Comparison of ENCODE assay signal across 8 cellular contexts in the genomic region with DNA sequence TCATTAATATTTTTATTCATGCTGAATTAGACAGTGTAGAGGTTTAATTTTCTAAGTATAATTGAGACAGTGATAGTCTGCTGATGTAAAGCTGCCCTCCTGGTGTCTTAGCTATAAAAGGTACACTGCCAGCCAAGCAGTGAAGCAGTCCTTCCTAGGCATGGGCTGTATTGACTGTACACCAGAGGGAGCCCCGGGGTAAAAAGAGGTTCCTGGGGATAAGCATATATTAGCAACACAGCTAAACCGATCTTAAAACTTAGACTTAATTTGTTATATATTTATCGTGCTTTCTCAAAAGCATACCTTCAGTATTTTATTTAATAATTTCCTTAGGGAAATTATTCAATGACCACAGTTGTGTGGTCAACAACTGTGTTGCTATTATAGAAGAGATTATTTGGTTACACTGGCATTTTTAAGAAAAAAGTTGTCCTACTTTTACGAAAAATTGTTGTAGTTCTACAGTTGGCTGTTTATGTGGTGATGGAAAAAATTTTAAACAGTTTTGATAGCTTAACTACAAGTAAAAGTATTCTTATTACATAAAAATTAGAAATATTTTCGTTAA.
DNase-seq lines count a peak whose midpoint lies in the region; ATAC-seq lines count a peak whose summit lies in the region.

No MANE protein-coding gene starts in this region.

- no peak overlapping the region for H3K4me3 ChIP-seq in right cardiac atrium (ENCODE audit: low read length)
- H3K4me3 ChIP-seq in neuronal stem cell (ENCODE audit: low read length in 2 of 2), result no peak overlapping the region

- H3K18ac ChIP-seq in neuronal stem cell (ENCODE audit: low read length), result no peak overlapping the region

- DNase-seq in COLO668 (lab: John Stamatoyannopoulos, UW; ENCODE audit: unreplicated experiment), result peak; percentile 13
- peak; percentile 48 for DNase-seq in LHCN-M2 (ENCODE audit: low read depth)
- peak; percentile 19 to 20 for DNase-seq in activated CD4-positive, alpha-beta T cell treated with anti-CD3 and anti-CD28 coated beads, Interleukin-2, amount 50 U/mL, for 4 hours
- DNase-seq in right cardiac atrium, result no peak
- DNase-seq in stimulated activated CD8-positive, alpha-beta memory T cell treated with anti-CD3 and anti-CD28 coated beads, Interleukin-4, amount 100 ng/mL, for 48 hours, result no peak
- no peak for DNase-seq in neuronal stem cell (ENCODE audit: low spot score)
- no peak for DNase-seq in activated T-cell treated with anti-CD3 and anti-CD28 coated beads, Interleukin-2, amount 50 U/mL, for 48 hours

- H3K23ac ChIP-seq in neuronal stem cell (ENCODE audit: low read depth, low read length, poor library complexity), result no peak overlapping the region

- no peak overlapping the region for H2BK5ac ChIP-seq in neuronal stem cell (ENCODE audit: low read length)

- H3K9me3 ChIP-seq in right cardiac atrium (ENCODE audit: control insufficient read depth, low read length) (no peaks in the 10 kb centered on the region), neuronal stem cell (replicated peaks in 1 of 2; ENCODE audit: control insufficient read depth in 2 of 2, insufficient read depth in 1 of 2, low read depth in 1 of 2, low read length in 2 of 2) (no peaks in the 10 kb centered on the region)

- H3K4ac ChIP-seq in neuronal stem cell (ENCODE audit: low read length), result no peak overlapping the region

- H2BK12ac ChIP-seq in neuronal stem cell (ENCODE audit: low read length), result no peak overlapping the region

- WGBS in right cardiac atrium, result 95% methylated on average over 5 of the region's 5 CpGs
- WGBS in neuronal stem cell (ENCODE audit: extremely low coverage in 2 of 2, insufficient read length in 2 of 2, insufficient replicate concordance in 1 of 2), 2 donors, result no CpG with 5 or more reads among the region's 5 CpGs

- no peak overlapping the region for H4K91ac ChIP-seq in neuronal stem cell (ENCODE audit: low read depth, low read length, poor library complexity)

- H3K27me3 ChIP-seq in right cardiac atrium (ENCODE audit: control insufficient read depth, insufficient read depth), result no peaks in the 10 kb centered on the region
- no peaks in the 10 kb centered on the region for H3K27me3 ChIP-seq in neuronal stem cell (ENCODE audit: control insufficient read depth in 3 of 3, insufficient read depth in 3 of 3, low read depth in 1 of 3, low read length in 3 of 3)

- H4K8ac ChIP-seq in neuronal stem cell (ENCODE audit: low read depth, low read length), result no peak overlapping the region

- H3K14ac ChIP-seq in neuronal stem cell (ENCODE audit: low read length), result no peak overlapping the region

- intact Hi-C loops in right cardiac atrium (cut with DNase I), result no loop called here

- no peak overlapping the region for H3K9ac ChIP-seq in neuronal stem cell (ENCODE audit: low read depth, low read length, poor library complexity)

- no peaks in the 10 kb centered on the region for H3K4me1 ChIP-seq in right cardiac atrium (ENCODE audit: control insufficient read depth, insufficient read depth, low read length)
- H3K4me1 ChIP-seq in neuronal stem cell (ENCODE audit: control insufficient read depth in 2 of 2, insufficient read depth in 1 of 2, low read depth in 1 of 2, low read length in 2 of 2), result peaks cover 12 to 26% of the 10 kb centered on the region in 2 donors

- H3K27ac ChIP-seq in right cardiac atrium (ENCODE audit: low read length), result no peak overlapping the region
- no peak overlapping the region for H3K27ac ChIP-seq in neuronal stem cell (replicated peaks; ENCODE audit: low read length)

- no peak overlapping the region for H2AFZ ChIP-seq in neuronal stem cell (ENCODE audit: low read length)

- no peak overlapping the region for H3K4me2 ChIP-seq in neuronal stem cell (ENCODE audit: insufficient read depth, low read length, poor library complexity, severe bottlenecking)

- no peaks in the 10 kb centered on the region for H3K79me1 ChIP-seq in neuronal stem cell (ENCODE audit: low read depth, low read length)

- no peak overlapping the region for H2AK5ac ChIP-seq in neuronal stem cell (ENCODE audit: low read depth, low read length)

- no peak overlapping the region for H2BK120ac ChIP-seq in neuronal stem cell (ENCODE audit: low read depth, low read length)

- H2BK15ac ChIP-seq in neuronal stem cell (ENCODE audit: low read length), result no peak overlapping the region

- H3K36me3 ChIP-seq in neuronal stem cell (replicated peaks in 1 of 2; ENCODE audit: control insufficient read depth in 2 of 2, insufficient read depth in 2 of 2, low read length in 2 of 2), result peaks cover 0 to 2% of the 10 kb centered on the region in 2 donors

- ATAC-seq in GM19351 (IDR thresholded peaks at IDR 0.05; ENCODE audit: unreplicated experiment) (peak; percentile 68), right cardiac atrium (peak; percentile 54 to 57)

Comparison
In these comparisons a context has a peak if more than half of its experiments do, and no peak if none do; other contexts are left out.
1. DNase-seq: peak in COLO668 (single experiment), LHCN-M2 (single experiment) and activated CD4-positive, alpha-beta T cell treated with anti-CD3 and anti-CD28 coated beads, Interleukin-2, amount 50 U/mL, for 4 hours (2 of 2); none in right cardiac atrium (0 of 3), stimulated activated CD8-positive, alpha-beta memory T cell treated with anti-CD3 and anti-CD28 coated beads, Interleukin-4, amount 100 ng/mL, for 48 hours (single experiment), neuronal stem cell (single experiment) and activated T-cell treated with anti-CD3 and anti-CD28 coated beads, Interleukin-2, amount 50 U/mL, for 48 hours (0 of 2).